ENCODE assay signal across 8 cellular contexts in genomic region chr6:99905209-99906106, GRCh38.
DNase-seq lines count a peak whose midpoint lies in the region; ATAC-seq and TF ChIP-seq lines count a peak whose summit lies in the region.

No MANE protein-coding gene starts in this region.

- DNase-seq in AG10803 (ENCODE audit: low read depth), result peak; percentile 67
- DNase-seq in NCI-H1105 (lab: John Stamatoyannopoulos, UW), result peak; percentile 65
- peak; percentile 35 for DNase-seq in SKM-1 treated with dmso at 0.1 percent for 144 hours (lab: John Stamatoyannopoulos, UW; ENCODE audit: unreplicated experiment)
- DNase-seq in glomerular visceral epithelial cell (ENCODE audit: extremely low spot score), result peak; percentile 62
- DNase-seq in stimulated activated naive CD8-positive, alpha-beta T cell treated with anti-CD3 and anti-CD28 coated beads, Interleukin-15, Interleukin-2, amounts not matched to agents 100 U/mL and 50 U/mL, for 24 hours, result no peak
- DNase-seq in activated naive CD4-positive, alpha-beta T cell treated with Interleukin-2 at 50 U/mL for 16 hours, result no peak

- TF ChIP-seq CTCF in AG10803 (conservative IDR thresholded peaks at IDR 0.05; ENCODE audit: low read length), result peak; percentile 87

- ATAC-seq in GM18519 (IDR thresholded peaks at IDR 0.05; ENCODE audit: low FRiP score, unreplicated experiment) (peak; percentile 98), HG02884 (IDR thresholded peaks at IDR 0.05; ENCODE audit: unreplicated experiment) (peak; percentile 88)
- ATAC-seq in stimulated activated naive CD8-positive, alpha-beta T cell treated with anti-CD3 and anti-CD28 coated beads, Interleukin-15, Interleukin-2, amounts not matched to agents 100 U/mL and 50 U/mL, for 24 hours, result peak; percentile 40

- no peak overlapping the region for H3K4me3 ChIP-seq in AG10803 (ENCODE audit: low read length)

Comparison
In these comparisons a context has a peak if more than half of its experiments do, and no peak if none do; other contexts are left out.
1. DNase-seq: peak in AG10803 (single experiment), NCI-H1105 (single experiment), SKM-1 treated with dmso at 0.1 percent for 144 hours (single experiment) and glomerular visceral epithelial cell (single experiment); none in stimulated activated naive CD8-positive, alpha-beta T cell treated with anti-CD3 and anti-CD28 coated beads, Interleukin-15, Interleukin-2, amounts not matched to agents 100 U/mL and 50 U/mL, for 24 hours (single experiment) and activated naive CD4-positive, alpha-beta T cell treated with Interleukin-2 at 50 U/mL for 16 hours (single experiment).
2. ATAC-seq: peak in every context shown above with its lines; median percentile 98 in GM18519; 88 in HG02884; 40 in stimulated activated naive CD8-positive, alpha-beta T cell treated with anti-CD3 and anti-CD28 coated beads, Interleukin-15, Interleukin-2, amounts not matched to agents 100 U/mL and 50 U/mL, for 24 hours.